23 cellular contexts compared by ENCODE assay signal in genomic region chr11:94652735-94653284, GRCh38.
"Had no signal": no experiment of that assay in that cellular context is flagged by ENCODE, and none has a peak within 500 bp of the region (broad histone marks: within the 10 kb centered on the region; RNA-seq: fewer than 3 reads in every experiment).

No MANE protein-coding gene starts in this region.

- H3K9me3 Mint-ChIP-seq: activated naive CD4-positive, alpha-beta T cell treated with anti-CD3 and anti-CD28 coated beads for 36 hours; activated naive CD8-positive, alpha-beta T cell treated with anti-CD3 and anti-CD28 coated beads, Interleukin-2, amount 10 ng/mL, durations not matched to agents 7 days and 5 days; activated T-cell treated with anti-CD3 and anti-CD28 coated beads, Interleukin-2, amount 50 U/mL, for 72 hours; naive B cell; stimulated activated memory B cell treated with anti-CD40 and anti-IgM and Interleukin-4, amounts not matched to agents 10 μg/mL and 1 μg/mL and 100 μg/mL, for 72 hours had no signal

- H3K4me1 Mint-ChIP-seq: activated CD4-positive, alpha-beta T cell treated with anti-CD3 and anti-CD28 coated beads for 36 hours; activated naive CD8-positive, alpha-beta T cell treated with anti-CD3 and anti-CD28 coated beads, Interleukin-2, amount 10 ng/mL, durations not matched to agents 7 days and 5 days; naive B cell; neural crest cell; stimulated activated memory B cell treated with anti-CD40 and anti-IgM and Interleukin-4, amounts not matched to agents 10 μg/mL and 1 μg/mL and 100 μg/mL, for 72 hours had no signal

- H3K4me3 ChIP-seq: sigmoid colon, smooth muscle cell, stomach, transverse colon had no signal

- FAIRE-seq: endometrium had no signal

- H3K4me1 ChIP-seq: sigmoid colon, stomach had no signal

- H3K4me2 ChIP-seq: smooth muscle cell had no signal

- H3K36me3 ChIP-seq: sigmoid colon, stomach, transverse colon had no signal

- H3K27ac ChIP-seq: sigmoid colon, stomach, transverse colon had no signal

- H3K4me3 Mint-ChIP-seq: activated CD4-positive, alpha-beta T cell treated with anti-CD3 and anti-CD28 coated beads for 36 hours; activated naive CD4-positive, alpha-beta T cell treated with anti-CD3 and anti-CD28 coated beads for 36 hours; activated naive CD8-positive, alpha-beta T cell treated with anti-CD3 and anti-CD28 coated beads, Interleukin-2, amount 10 ng/mL, durations not matched to agents 7 days and 5 days; activated T-cell treated with anti-CD3 and anti-CD28 coated beads, Interleukin-2, amount 50 U/mL, for 72 hours; naive B cell; neural crest cell; stimulated activated memory B cell treated with anti-CD40 and anti-IgM and Interleukin-4, amounts not matched to agents 10 μg/mL and 1 μg/mL and 100 μg/mL, for 72 hours had no signal

- H3K36me3 Mint-ChIP-seq: activated naive CD8-positive, alpha-beta T cell treated with anti-CD3 and anti-CD28 coated beads, Interleukin-2, amount 10 ng/mL, durations not matched to agents 7 days and 5 days; naive B cell; stimulated activated memory B cell treated with anti-CD40 and anti-IgM and Interleukin-4, amounts not matched to agents 10 μg/mL and 1 μg/mL and 100 μg/mL, for 72 hours had no signal

- H3K27ac Mint-ChIP-seq: activated CD4-positive, alpha-beta T cell treated with anti-CD3 and anti-CD28 coated beads for 36 hours; activated naive CD4-positive, alpha-beta T cell treated with anti-CD3 and anti-CD28 coated beads for 36 hours; activated naive CD8-positive, alpha-beta T cell treated with anti-CD3 and anti-CD28 coated beads, Interleukin-2, amount 10 ng/mL, durations not matched to agents 7 days and 5 days; activated T-cell treated with anti-CD3 and anti-CD28 coated beads, Interleukin-2, amount 50 U/mL, for 72 hours; stimulated activated memory B cell treated with anti-CD40 and anti-IgM and Interleukin-4, amounts not matched to agents 10 μg/mL and 1 μg/mL and 100 μg/mL, for 72 hours had no signal

- H3K9me3 ChIP-seq: sigmoid colon, stomach, transverse colon had no signal

- DNase-seq: activated CD4-positive, alpha-beta T cell treated with anti-CD3 and anti-CD28 coated beads for 36 hours; activated CD4-positive, alpha-beta T cell treated with anti-CD3 and anti-CD28 coated beads, Interleukin-2, amount 50 U/mL, for 48 hours; activated effector memory CD4-positive, alpha-beta T cell treated with Interleukin-2 at 50 U/mL for 16 hours; activated naive CD4-positive, alpha-beta T cell treated with anti-CD3 and anti-CD28 coated beads for 36 hours; activated naive CD8-positive, alpha-beta T cell treated with anti-CD3 and anti-CD28 coated beads, Interleukin-2, amount 10 ng/mL, durations not matched to agents 7 days and 5 days; activated T-cell treated with anti-CD3 and anti-CD28 coated beads, Interleukin-2, amount 50 U/mL, for 72 hours; amygdala; cerebellar nuclear complex; cortex of kidney; foreskin fibroblast; left cardiac atrium; naive B cell; occipital lobe; posterior cingulate gyrus; sigmoid colon; stimulated activated CD4-positive, alpha-beta T cell treated with anti-CD3 and anti-CD28 coated beads, Interleukin-15, amount 100 ng/mL, for 24 hours; stomach; T-helper 9 cell; transverse colon had no signal

- H3K27me3 ChIP-seq: sigmoid colon, stomach, transverse colon had no signal
